Comparison of ENCODE assay signal across 17 cellular contexts in the genomic region with DNA sequence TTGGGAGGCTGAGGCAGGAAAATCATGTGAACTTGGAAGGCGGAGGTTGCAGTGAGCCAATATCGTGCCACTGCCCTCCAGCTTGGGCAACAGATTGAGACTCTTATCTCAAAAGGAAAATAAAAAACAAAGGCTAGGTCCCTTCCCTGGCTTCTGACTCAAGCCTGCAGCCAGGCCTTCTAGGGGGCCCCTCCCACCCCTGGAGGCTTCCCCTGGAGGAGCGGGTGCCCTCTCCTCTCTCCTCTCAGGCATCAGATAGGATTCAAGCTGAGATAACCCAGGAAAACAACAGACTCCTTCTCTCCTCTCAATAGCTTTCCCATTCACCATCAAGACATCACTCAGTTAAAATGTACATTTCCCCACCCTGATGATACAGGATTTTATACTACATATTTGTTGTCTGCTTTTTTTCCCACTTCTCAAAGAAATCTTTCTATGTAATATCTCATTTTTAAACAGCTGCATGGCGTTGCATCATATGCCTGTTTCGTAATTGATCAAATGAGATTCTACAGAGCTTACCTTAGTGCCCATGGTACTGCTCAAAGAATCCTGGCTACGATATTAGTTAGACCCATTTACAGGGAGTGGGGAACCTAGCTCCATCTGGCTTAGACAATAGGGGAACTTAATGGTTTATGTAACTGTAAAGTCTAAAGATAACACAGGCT. TPM values are rescaled to one million over a fixed set of nuclear protein-coding genes. Genes with fewer than 3 reads are reported as not detected.
"Had no signal": no experiment of that assay in that cellular context is flagged by ENCODE, and none has a peak within 500 bp of the region (broad histone marks: within the 10 kb centered on the region; RNA-seq: fewer than 3 reads in every experiment).

No MANE protein-coding gene starts in this region.

- H3K4me3 Mint-ChIP-seq: activated naive CD4-positive, alpha-beta T cell treated with anti-CD3 and anti-CD28 coated beads, Interleukin-2, amount 50 U/mL, for 24 hours; activated T-cell treated with anti-CD3 and anti-CD28 coated beads, Interleukin-2, amount 50 U/mL, for 24 hours; naive thymus-derived CD8-positive, alpha-beta T cell; stimulated activated naive B cell treated with anti-CD40 and anti-IgM and Interleukin-4, amounts not matched to agents 10 μg/mL and 1 μg/mL and 100 μg/mL, for 72 hours; T-helper 1 cell treated with Interleukin-12 subunit alpha and Interleukin-12 subunit beta and Interleukin-4 antibody, amounts not matched to agents 30 μg/mL and 1 μg/mL, for 36 hours; type B pancreatic cell had no signal

- H3K27me3 ChIP-seq: right atrium auricular region had no signal

- H3K4me3 ChIP-seq: mucosa of descending colon, right atrium auricular region had no signal

- DNase-seq: activated CD4-positive, alpha-beta T cell treated with anti-CD3 and anti-CD28 coated beads, Interleukin-2, amount 50 U/mL, for 4 hours; activated CD4-positive, CD25-positive, alpha-beta regulatory T cell; activated effector memory CD4-positive, alpha-beta T cell treated with Interleukin-2 at 50 U/mL for 16 hours; activated T-cell treated with anti-CD3 and anti-CD28 coated beads, Interleukin-2, amount 50 U/mL, for 24 hours; effector CD4-positive, alpha-beta T cell; left cardiac atrium; mucosa of descending colon; naive thymus-derived CD8-positive, alpha-beta T cell; stimulated activated naive B cell treated with anti-CD40 and anti-IgM and Interleukin-4, amounts not matched to agents 10 μg/mL and 1 μg/mL and 100 μg/mL, for 72 hours had no signal

- H3K36me3 ChIP-seq: right atrium auricular region had no signal

- H3K4me1 ChIP-seq: right atrium auricular region had no signal

- H3K27ac ChIP-seq: right atrium auricular region had no signal

- H3K9me3 Mint-ChIP-seq: activated naive CD4-positive, alpha-beta T cell treated with anti-CD3 and anti-CD28 coated beads, Interleukin-2, amount 50 U/mL, for 24 hours; activated T-cell treated with anti-CD3 and anti-CD28 coated beads, Interleukin-2, amount 50 U/mL, for 24 hours; naive thymus-derived CD8-positive, alpha-beta T cell; stimulated activated naive B cell treated with anti-CD40 and anti-IgM and Interleukin-4, amounts not matched to agents 10 μg/mL and 1 μg/mL and 100 μg/mL, for 72 hours; T-helper 1 cell treated with Interleukin-12 subunit alpha and Interleukin-12 subunit beta and Interleukin-4 antibody, amounts not matched to agents 30 μg/mL and 1 μg/mL, for 36 hours; type B pancreatic cell had no signal

- H3K4me1 Mint-ChIP-seq: activated naive CD4-positive, alpha-beta T cell treated with anti-CD3 and anti-CD28 coated beads, Interleukin-2, amount 50 U/mL, for 24 hours; stimulated activated naive B cell treated with anti-CD40 and anti-IgM and Interleukin-4, amounts not matched to agents 10 μg/mL and 1 μg/mL and 100 μg/mL, for 72 hours had no signal

- H3K36me3 Mint-ChIP-seq: type B pancreatic cell had no signal

- H3K9me3 ChIP-seq: mucosa of descending colon, right atrium auricular region had no signal

- H3K27ac Mint-ChIP-seq: activated naive CD4-positive, alpha-beta T cell treated with anti-CD3 and anti-CD28 coated beads, Interleukin-2, amount 50 U/mL, for 24 hours; activated T-cell treated with anti-CD3 and anti-CD28 coated beads, Interleukin-2, amount 50 U/mL, for 24 hours; stimulated activated naive B cell treated with anti-CD40 and anti-IgM and Interleukin-4, amounts not matched to agents 10 μg/mL and 1 μg/mL and 100 μg/mL, for 72 hours; T-helper 1 cell treated with Interleukin-12 subunit alpha and Interleukin-12 subunit beta and Interleukin-4 antibody, amounts not matched to agents 30 μg/mL and 1 μg/mL, for 36 hours; type B pancreatic cell had no signal

RNA-seq across cellular contexts. Expression of a gene that starts 20.6 kb away (rescaled TPM):
- total RNA-seq: bronchial epithelial cell; naive thymus-derived CD8-positive, alpha-beta T cell had no signal
- polyA plus RNA-seq: naive thymus-derived CD8-positive, alpha-beta T cell had no signal

RNA-seq across cellular contexts. Expression of a gene that starts 20.8 kb away (rescaled TPM):
- total RNA-seq: bronchial epithelial cell; endothelial cell of umbilical vein; left cardiac atrium; lung microvascular endothelial cell; mucosa of descending colon; naive thymus-derived CD8-positive, alpha-beta T cell; posterior vena cava; right atrium auricular region had no signal
- polyA plus RNA-seq: endothelial cell of umbilical vein; naive thymus-derived CD8-positive, alpha-beta T cell had no signal
